ENCODE assay signal across 14 cellular contexts in the genomic region with DNA sequence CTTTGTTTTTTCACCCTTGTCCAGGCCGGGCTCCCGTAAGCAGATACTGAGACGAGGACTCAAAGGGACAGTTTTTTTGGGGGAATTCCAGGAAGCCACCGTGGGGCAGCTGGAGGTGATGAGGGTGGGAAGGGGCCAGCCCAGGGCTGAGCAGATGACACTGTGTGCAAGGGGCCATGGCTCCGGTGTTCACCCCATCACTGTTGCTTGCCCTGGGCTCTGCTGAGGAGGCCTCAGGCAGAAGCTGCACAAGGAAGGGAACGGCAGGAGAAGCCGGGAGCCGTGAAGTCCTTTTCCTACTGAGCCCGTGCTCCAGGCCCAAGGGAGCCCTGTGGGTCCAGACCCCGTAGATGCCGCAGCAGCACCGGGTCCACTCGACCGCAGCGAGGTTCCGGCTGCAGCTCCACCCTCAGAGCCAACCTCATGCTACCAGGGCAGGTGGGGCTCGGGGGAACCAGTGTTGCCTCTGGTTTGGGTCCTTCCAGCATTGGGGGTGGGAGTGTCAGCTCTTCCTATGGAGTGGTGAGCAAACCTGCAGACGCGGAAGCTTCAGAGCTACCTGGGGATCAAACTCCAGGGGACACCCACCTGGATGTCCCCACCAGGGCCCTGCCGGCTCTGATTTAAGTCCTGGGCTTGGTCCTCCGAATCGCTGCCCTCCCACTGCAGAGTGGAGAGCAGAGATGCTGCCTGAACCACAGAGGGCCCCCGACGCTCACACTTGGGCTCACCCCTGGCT. TPM values are rescaled to one million over a fixed set of nuclear protein-coding genes. Genes with fewer than 3 reads are reported as not detected.
DNase-seq lines count a peak whose midpoint lies in the region; ATAC-seq and TF ChIP-seq lines count a peak whose summit lies in the region.
"Had no signal": no experiment of that assay in that cellular context is flagged by ENCODE, and none has a peak within 500 bp of the region (broad histone marks: within the 10 kb centered on the region; RNA-seq: fewer than 3 reads in every experiment).

No MANE protein-coding gene starts in this region.

- peak overlapping the region; percentile 47 for H3K9ac ChIP-seq in mesendoderm (ENCODE audit: low read length)

- no peaks in the 10 kb centered on the region for H3K9me3 Mint-ChIP-seq in activated naive CD8-positive, alpha-beta T cell (ENCODE audit: low read depth)

- no peak overlapping the region for H2AK5ac ChIP-seq in mesendoderm (ENCODE audit: low read length)

- no peak overlapping the region for H4K5ac ChIP-seq in mesendoderm (ENCODE audit: low read length)

- peaks cover 14% of the 10 kb centered on the region for H3K4me1 Mint-ChIP-seq in activated naive CD8-positive, alpha-beta T cell (ENCODE audit: low read depth)

- peak overlapping the region; percentile 67 for H3K4me3 Mint-ChIP-seq in activated naive CD8-positive, alpha-beta T cell

- no peak overlapping the region for H3K27ac Mint-ChIP-seq in activated naive CD8-positive, alpha-beta T cell

- H3K36me3 ChIP-seq in mesendoderm (ENCODE audit: control insufficient read depth, insufficient read depth, low read length): no peaks in the 10 kb centered on the region

- no peak overlapping the region for H2BK15ac ChIP-seq in mesendoderm (replicated peaks; ENCODE audit: low read depth)

- no peak overlapping the region for H2BK5ac ChIP-seq in mesendoderm (ENCODE audit: low read length)

- no peak overlapping the region for H3K4ac ChIP-seq in mesendoderm (ENCODE audit: low read depth, low read length)

- H4K8ac ChIP-seq in mesendoderm (ENCODE audit: low read depth, low read length): no peak overlapping the region

- H3K18ac ChIP-seq in mesendoderm (ENCODE audit: low read length): no peak overlapping the region

- H3K4me2 ChIP-seq in mesendoderm (ENCODE audit: low read length): no peak overlapping the region

- H3K27me3 ChIP-seq in mesendoderm (ENCODE audit: insufficient read depth, low read length, poor library complexity): no peaks in the 10 kb centered on the region

- H3K27ac ChIP-seq in mesendoderm (ENCODE audit: low read depth, low read length): no peak overlapping the region
- H3K27ac ChIP-seq: epithelial cell of prostate had no signal

- H3K27me3 Mint-ChIP-seq in activated naive CD8-positive, alpha-beta T cell: no peaks in the 10 kb centered on the region

- no peaks in the 10 kb centered on the region for H3K79me2 ChIP-seq in mesendoderm (ENCODE audit: control insufficient read depth, insufficient read depth, low read length)

- DNase-seq in left ventricle myocardium superior: peak; percentile 36
- no peak for DNase-seq in Right ventricle myocardium superior
- DNase-seq in mesendoderm: no peak
- DNase-seq in ureter (ENCODE audit: low spot score): peak; percentile 51
- no peak for DNase-seq in HEK293T (ENCODE audit: extremely low spot score)
- no peak for DNase-seq in KG1 (lab: John Stamatoyannopoulos, UW)
- DNase-seq: NCI-H1417; NCI-H446 treated with DMSO at 0.1 percent for 48 hours; stimulated activated CD4-positive, alpha-beta T cell treated with anti-CD3 and anti-CD28 coated beads, Interleukin-4, amount 100 ng/mL, for 1 hour; stimulated activated naive CD8-positive, alpha-beta T cell treated with anti-CD3 and anti-CD28 coated beads, Interleukin-15, Interleukin-2, amounts not matched to agents 100 U/mL and 50 U/mL, for 24 hours had no signal

- H3K4me3 ChIP-seq in mesendoderm (ENCODE audit: low read length): no peak overlapping the region
- H3K4me3 ChIP-seq: lung had no signal

- H3K4me1 ChIP-seq in mesendoderm (ENCODE audit: control insufficient read depth, low read depth, low read length): no peaks in the 10 kb centered on the region

- peak overlapping the region; percentile 67 for H3K56ac ChIP-seq in mesendoderm (ENCODE audit: low read length)

- intact Hi-C loops in left ventricle myocardium superior (cut with micrococcal nuclease): no loop called here
- intact Hi-C loops in Right ventricle myocardium superior (cut with DNase I): no loop called here

- H3K36me3 Mint-ChIP-seq in activated naive CD8-positive, alpha-beta T cell: no peaks in the 10 kb centered on the region

- ATAC-seq in left ventricle myocardium superior (no peak), Right ventricle myocardium superior (ENCODE audit: poor library complexity) (no peak), HG03439 (IDR thresholded peaks at IDR 0.05; ENCODE audit: unreplicated experiment) (no peak)
- ATAC-seq: stimulated activated naive CD8-positive, alpha-beta T cell treated with anti-CD3 and anti-CD28 coated beads, Interleukin-15, Interleukin-2, amounts not matched to agents 100 U/mL and 50 U/mL, for 24 hours had no signal

- H3K79me1 ChIP-seq in mesendoderm (ENCODE audit: low read length): no peaks in the 10 kb centered on the region

- CTCF ChIA-PET in HEK293T (lab: Yijun Ruan, JAX): no interaction called here

- peak overlapping the region; percentile 80 for H3K23ac ChIP-seq in mesendoderm (ENCODE audit: low read length)

- H2BK120ac ChIP-seq in mesendoderm (ENCODE audit: low read depth, low read length): no peak overlapping the region

- POLR2A ChIA-PET in HEK293T (lab: Yijun Ruan, JAX): no interaction called here

- WGBS in mesendoderm (ENCODE audit: extremely low coverage, insufficient coverage, low lambda C conversion rate): no CpG with 5 or more reads among the region's 24 CpGs

TF ChIP-seq in HEK293T, 16 proteins besides CTCF, POLR2A, EP300 and RAD21:
- TF ChIP-seq HDGF (IDR thresholded peaks at IDR 0.05; ENCODE audit: borderline replicate concordance): no peak
- TF ChIP-seq FOXM1 (IDR thresholded peaks at IDR 0.05; ENCODE audit: borderline replicate concordance): no peak
- no peak for TF ChIP-seq ARNT (IDR thresholded peaks at IDR 0.05)
- TF ChIP-seq TARDBP (IDR thresholded peaks at IDR 0.05): no peak
- TF ChIP-seq, protein P1, sequence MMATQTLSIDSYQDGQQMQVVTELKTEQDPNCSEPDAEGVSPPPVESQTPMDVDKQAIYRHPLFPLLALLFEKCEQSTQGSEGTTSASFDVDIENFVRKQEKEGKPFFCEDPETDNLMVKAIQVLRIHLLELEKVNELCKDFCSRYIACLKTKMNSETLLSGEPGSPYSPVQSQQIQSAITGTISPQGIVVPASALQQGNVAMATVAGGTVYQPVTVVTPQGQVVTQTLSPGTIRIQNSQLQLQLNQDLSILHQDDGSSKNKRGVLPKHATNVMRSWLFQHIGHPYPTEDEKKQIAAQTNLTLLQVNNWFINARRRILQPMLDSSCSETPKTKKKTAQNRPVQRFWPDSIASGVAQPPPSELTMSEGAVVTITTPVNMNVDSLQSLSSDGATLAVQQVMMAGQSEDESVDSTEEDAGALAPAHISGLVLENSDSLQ (IDR thresholded peaks at IDR 0.05): no peak
- no peak for TF ChIP-seq FOXK2 (IDR thresholded peaks at IDR 0.05)
- no peak for TF ChIP-seq L3MBTL2 (conservative IDR thresholded peaks at IDR 0.05)
- no peak for TF ChIP-seq ELF4 (IDR thresholded peaks at IDR 0.05)
- no peak for TF ChIP-seq ZNF384 (IDR thresholded peaks at IDR 0.05)
- no peak for TF ChIP-seq FOXA1 (IDR thresholded peaks at IDR 0.05)
- no peak for TF ChIP-seq LEF1 (IDR thresholded peaks at IDR 0.05; ENCODE audit: borderline replicate concordance)
- no peak for TF ChIP-seq SP1 (IDR thresholded peaks at IDR 0.05)
- TF ChIP-seq BHLHE40 (IDR thresholded peaks at IDR 0.05; ENCODE audit: borderline replicate concordance): no peak

RNA-seq across cellular contexts. Expression of a gene that starts 4.2 kb away (rescaled TPM):
- not detected for total RNA-seq in left ventricle myocardium superior
- not detected for total RNA-seq in Right ventricle myocardium superior
- 0.27 TPM for polyA plus RNA-seq in mesendoderm (2013, experiment 1 of 2)
- polyA plus RNA-seq in mesendoderm (2013, experiment 2 of 2): 0.22 TPM
- total RNA-seq in ureter: 0.29 TPM

RNA-seq across cellular contexts. Expression of a gene that starts 8.3 kb away (rescaled TPM):
- total RNA-seq in left ventricle myocardium superior: 1.7 TPM
- total RNA-seq in Right ventricle myocardium superior: 2.1 TPM
- polyA plus RNA-seq in mesendoderm (2013, experiment 1 of 2): 9.0 TPM
- 8.8 TPM for polyA plus RNA-seq in mesendoderm (2013, experiment 2 of 2)
- not detected for total RNA-seq in ureter

RNA-seq across cellular contexts. Expression of a gene that starts 19.9 kb away (rescaled TPM):
- total RNA-seq in left ventricle myocardium superior (172 TPM), Right ventricle myocardium superior (154 TPM), ureter (304 TPM)
- polyA plus RNA-seq in mesendoderm (2013, experiment 1 of 2): 227 TPM
- polyA plus RNA-seq in mesendoderm (2013, experiment 2 of 2): 228 TPM

Comparison
In these comparisons a context has a peak if more than half of its experiments do, and no peak if none do; other contexts are left out.
1. DNase-seq: peak in left ventricle myocardium superior (single experiment) and ureter (single experiment); none in Right ventricle myocardium superior (single experiment), mesendoderm (single experiment), HEK293T (single experiment) and KG1 (single experiment).